Comparison of ENCODE assay signal across 19 cellular contexts in the genomic region with DNA sequence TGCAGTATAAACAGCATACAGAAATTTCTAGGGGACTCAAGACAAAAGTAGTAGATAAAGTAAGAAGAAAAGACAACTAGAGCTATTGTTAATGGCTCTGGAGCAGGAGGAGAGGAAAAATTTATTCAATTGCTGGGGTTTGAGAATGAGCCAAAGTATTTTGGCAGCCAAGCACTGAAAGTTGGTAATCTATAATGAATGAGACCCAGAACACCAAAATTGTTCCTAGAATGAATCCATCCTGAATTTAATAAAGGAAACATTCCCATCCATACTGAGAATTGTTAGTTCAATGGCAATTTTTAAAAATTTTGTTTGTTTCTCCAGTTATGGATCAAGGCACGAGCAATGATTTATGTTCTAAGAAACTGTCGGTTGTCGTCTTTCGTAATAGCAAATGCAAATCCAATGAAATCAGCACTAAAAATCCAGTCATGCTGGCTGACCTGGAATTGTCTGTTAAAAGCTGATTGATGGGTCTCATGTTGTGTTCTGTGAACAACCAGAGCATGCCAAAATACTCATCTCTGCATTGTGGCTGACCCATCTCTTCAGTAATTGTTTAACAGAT.
DNase-seq lines count a peak whose midpoint lies in the region; ATAC-seq and TF ChIP-seq lines count a peak whose summit lies in the region.
"Had no signal": no experiment of that assay in that cellular context is flagged by ENCODE, and none has a peak within 500 bp of the region (broad histone marks: within the 10 kb centered on the region; RNA-seq: fewer than 3 reads in every experiment).

No MANE protein-coding gene starts in this region.

- no peaks in the 10 kb centered on the region for H3K36me3 Mint-ChIP-seq in T-cell
- H3K36me3 Mint-ChIP-seq in activated CD8-positive, alpha-beta T cell treated with anti-CD3 and anti-CD28 coated beads for 36 hours (ENCODE audit: low read depth) = no peaks in the 10 kb centered on the region
- H3K36me3 Mint-ChIP-seq: naive B cell had no signal

- DNase-seq in AG20443 (ENCODE audit: low spot score) = peak; percentile 25
- peak; percentile 88 for DNase-seq in amniotic epithelial cell (ENCODE audit: low read depth)
- DNase-seq in fibroblast of mammary gland (ENCODE audit: low read depth) = peak; percentile 94
- DNase-seq in omental fat pad (ENCODE audit: low spot score) = no peak
- DNase-seq in T-cell = no peak
- no peak for DNase-seq in HK-2 (ENCODE audit: unreplicated experiment)
- no peak for DNase-seq in activated CD8-positive, alpha-beta T cell treated with anti-CD3 and anti-CD28 coated beads for 36 hours
- no peak for DNase-seq in activated T-cell treated with anti-CD3 and anti-CD28 coated beads, Interleukin-2, amount 50 U/mL, for 48 hours
- DNase-seq: activated CD8-positive, alpha-beta memory T cell treated with anti-CD3 and anti-CD28 coated beads for 24 hours; erythroblast; GOT3; naive B cell; NCI-H1436 treated with DMSO at 0.1 percent for 48 hours; NCI-H2227 treated with DMSO at 0.1 percent for 48 hours; stimulated activated naive CD8-positive, alpha-beta T cell treated with anti-CD3 and anti-CD28 coated beads, Interleukin-15, amount 100 ng/mL, for 72 hours had no signal

- CTCF ChIA-PET in T-cell (lab: Charles Lee) = no interaction called here
- CTCF ChIA-PET in activated CD8-positive, alpha-beta T cell treated with anti-CD3 and anti-CD28 coated beads for 36 hours (lab: Charles Lee) = no interaction called here

- no peaks in the 10 kb centered on the region for H3K4me1 Mint-ChIP-seq in T-cell
- no peaks in the 10 kb centered on the region for H3K4me1 Mint-ChIP-seq in activated CD8-positive, alpha-beta T cell treated with anti-CD3 and anti-CD28 coated beads for 36 hours (ENCODE audit: low read depth)
- H3K4me1 Mint-ChIP-seq: naive B cell; stimulated activated naive CD8-positive, alpha-beta T cell treated with anti-CD3 and anti-CD28 coated beads, Interleukin-15, amount 100 ng/mL, for 72 hours had no signal

- H3K27me3 Mint-ChIP-seq in T-cell = peaks cover 0 to 3% of the 10 kb centered on the region in 2 donors
- no peaks in the 10 kb centered on the region for H3K27me3 Mint-ChIP-seq in activated CD8-positive, alpha-beta T cell treated with anti-CD3 and anti-CD28 coated beads for 36 hours
- H3K27me3 Mint-ChIP-seq: dendritic cell treated with granulocyte-macrophage colony-stimulating factor and Interleukin-4, amounts not matched to agents 40 ng/mL and 50 ng/mL, for 4 days; stimulated activated naive CD8-positive, alpha-beta T cell treated with anti-CD3 and anti-CD28 coated beads, Interleukin-15, amount 100 ng/mL, for 72 hours had no signal

- POLR2A ChIA-PET in T-cell (lab: Charles Lee) = no interaction called here
- POLR2A ChIA-PET in activated CD8-positive, alpha-beta T cell treated with anti-CD3 and anti-CD28 coated beads for 36 hours (lab: Charles Lee) = no interaction called here

- no peaks in the 10 kb centered on the region for H3K9me3 Mint-ChIP-seq in T-cell
- no peaks in the 10 kb centered on the region for H3K9me3 Mint-ChIP-seq in activated CD8-positive, alpha-beta T cell treated with anti-CD3 and anti-CD28 coated beads for 36 hours
- H3K9me3 Mint-ChIP-seq: activated T-helper 2 cell treated with anti-CD3 and anti-CD28 coated beads, Interferon-gamma antibody, Interleukin-2, Interleukin-4, amounts not matched to agents 10 μg/mL and 5 μg/mL and 100 μg/mL, durations not matched to agents 14 hours and 24 hours and 36 hours; dendritic cell treated with granulocyte-macrophage colony-stimulating factor and Interleukin-4, amounts not matched to agents 40 ng/mL and 50 ng/mL, for 4 days; stimulated activated naive CD8-positive, alpha-beta T cell treated with anti-CD3 and anti-CD28 coated beads, Interleukin-15, amount 100 ng/mL, for 72 hours; T-helper 1 cell treated with Interleukin-12 subunit alpha and Interleukin-12 subunit beta and Interleukin-4 antibody, amounts not matched to agents 30 μg/mL and 1 μg/mL, for 36 hours had no signal

- no peak overlapping the region for H3K4me3 ChIP-seq in fibroblast of mammary gland (ENCODE audit: control insufficient read depth, low read depth, low read length)
- H3K4me3 ChIP-seq: prostate gland had no signal

- peak; percentile 86 for ATAC-seq in omental fat pad (ENCODE audit: low FRiP score)
- ATAC-seq in T-cell (replicated peaks in 1 of 4) = no peak
- no peak for ATAC-seq in activated CD8-positive, alpha-beta T cell treated with anti-CD3 and anti-CD28 coated beads for 36 hours
- ATAC-seq: stimulated activated naive CD8-positive, alpha-beta T cell treated with anti-CD3 and anti-CD28 coated beads, Interleukin-15, amount 100 ng/mL, for 72 hours had no signal

- no peak overlapping the region for H3K4me3 Mint-ChIP-seq in T-cell
- no peak overlapping the region for H3K4me3 Mint-ChIP-seq in activated CD8-positive, alpha-beta T cell treated with anti-CD3 and anti-CD28 coated beads for 36 hours
- H3K4me3 Mint-ChIP-seq: dendritic cell treated with granulocyte-macrophage colony-stimulating factor and Interleukin-4, amounts not matched to agents 40 ng/mL and 50 ng/mL, for 4 days; naive B cell; stimulated activated naive CD8-positive, alpha-beta T cell treated with anti-CD3 and anti-CD28 coated beads, Interleukin-15, amount 100 ng/mL, for 72 hours; T-helper 1 cell treated with Interleukin-12 subunit alpha and Interleukin-12 subunit beta and Interleukin-4 antibody, amounts not matched to agents 30 μg/mL and 1 μg/mL, for 36 hours had no signal

- H3K27ac Mint-ChIP-seq in T-cell = no peak overlapping the region
- H3K27ac Mint-ChIP-seq in activated CD8-positive, alpha-beta T cell treated with anti-CD3 and anti-CD28 coated beads for 36 hours = no peak overlapping the region
- H3K27ac Mint-ChIP-seq: activated T-helper 2 cell treated with anti-CD3 and anti-CD28 coated beads, Interferon-gamma antibody, Interleukin-2, Interleukin-4, amounts not matched to agents 10 μg/mL and 5 μg/mL and 100 μg/mL, durations not matched to agents 14 hours and 24 hours and 36 hours; dendritic cell treated with granulocyte-macrophage colony-stimulating factor and Interleukin-4, amounts not matched to agents 40 ng/mL and 50 ng/mL, for 4 days; naive B cell; stimulated activated naive CD8-positive, alpha-beta T cell treated with anti-CD3 and anti-CD28 coated beads, Interleukin-15, amount 100 ng/mL, for 72 hours; T-helper 1 cell treated with Interleukin-12 subunit alpha and Interleukin-12 subunit beta and Interleukin-4 antibody, amounts not matched to agents 30 μg/mL and 1 μg/mL, for 36 hours had no signal

- intact Hi-C loops in activated CD8-positive, alpha-beta T cell treated with anti-CD3 and anti-CD28 coated beads for 36 hours (cut with micrococcal nuclease) = no loop called here

- no peak for TF ChIP-seq CTCF in fibroblast of mammary gland (conservative IDR thresholded peaks at IDR 0.05; ENCODE audit: control insufficient read depth, insufficient read depth, low read depth, low read length)
- TF ChIP-seq CTCF in omental fat pad (IDR thresholded peaks at IDR 0.05) = no peak
- no peak for TF ChIP-seq CTCF in activated CD8-positive, alpha-beta T cell treated with anti-CD3 and anti-CD28 coated beads for 36 hours (IDR thresholded peaks at IDR 0.05)

Comparison
In these comparisons a context has a peak if more than half of its experiments do, and no peak if none do; other contexts are left out.
1. DNase-seq: peak in AG20443 (single experiment), amniotic epithelial cell (single experiment) and fibroblast of mammary gland (single experiment); none in omental fat pad (single experiment), T-cell (0 of 34), HK-2 (single experiment), activated CD8-positive, alpha-beta T cell treated with anti-CD3 and anti-CD28 coated beads for 36 hours (single experiment) and activated T-cell treated with anti-CD3 and anti-CD28 coated beads, Interleukin-2, amount 50 U/mL, for 48 hours (0 of 2).